In the genomic region with DNA sequence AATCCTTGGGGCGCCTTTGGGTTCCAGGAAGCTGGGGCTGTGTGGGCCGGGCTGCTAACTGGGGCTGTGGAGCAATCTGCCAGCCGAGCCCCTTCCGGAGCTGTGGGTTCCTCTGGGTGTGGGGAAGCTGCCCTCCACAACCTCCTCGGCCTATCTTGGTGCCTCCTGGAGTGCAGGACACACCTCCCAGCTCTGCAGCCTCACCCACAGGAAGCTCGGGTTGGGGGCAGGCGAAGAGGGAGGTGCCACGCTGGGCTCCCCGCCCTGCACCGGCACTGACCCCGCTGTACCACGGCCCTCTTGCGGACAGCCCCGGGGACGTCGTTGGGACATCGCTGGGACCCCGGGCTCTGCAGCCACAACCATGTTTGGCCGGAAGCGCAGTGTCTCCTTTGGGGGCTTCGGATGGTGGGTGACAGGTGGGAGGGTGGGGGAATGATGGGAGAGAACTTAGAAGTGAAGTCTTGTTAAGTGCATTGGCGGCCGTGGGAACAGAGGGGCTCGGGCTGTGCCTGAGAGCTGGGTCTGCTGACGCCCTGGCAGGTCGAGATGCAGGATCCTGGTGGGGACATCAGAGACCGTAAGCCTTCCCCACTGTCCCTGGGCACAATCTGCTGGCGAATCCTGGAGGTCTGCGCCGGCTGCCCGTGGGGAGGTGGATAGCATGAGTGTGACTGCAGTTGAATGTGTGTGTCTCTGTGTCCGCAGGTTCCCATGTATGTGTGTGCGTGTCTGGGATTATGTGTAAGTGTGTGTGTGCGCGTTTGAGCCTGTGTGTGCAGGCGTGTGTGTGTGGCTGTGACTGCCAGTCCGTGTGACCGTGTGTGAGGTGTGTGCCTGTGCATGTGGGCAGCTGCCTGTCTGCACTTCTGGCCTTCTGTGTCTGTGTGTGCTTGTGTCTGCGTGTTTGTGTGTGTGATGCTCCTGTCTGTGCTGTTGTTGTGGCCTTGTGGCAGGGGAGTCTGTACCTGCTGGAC, we compare ENCODE assay signal across 8 cellular contexts. TPM values are rescaled to one million over a fixed set of nuclear protein-coding genes. Genes with fewer than 3 reads are reported as not detected.
A peak's percentile ranks its signal among the peaks of the same experiment; 100 is the strongest.
DNase-seq lines count a peak whose midpoint lies in the region; ATAC-seq and TF ChIP-seq lines count a peak whose summit lies in the region.

A gene (plus strand): TSS at position 275 of the 977 bp plus-strand sequence. CDS start 90 bp downstream, at position 365.

- DNase-seq in HT1080 (ENCODE audit: low read depth): peak; percentile 55
- peak; percentile 31 to 38 for DNase-seq in activated CD4-positive, alpha-beta T cell treated with anti-CD3 and anti-CD28 coated beads, Interleukin-2, amount 50 U/mL, for 4 hours
- no peak for DNase-seq in epithelial cell of proximal tubule (ENCODE audit: low read depth)
- no peak for DNase-seq in sciatic nerve (ENCODE audit: low spot score)
- DNase-seq in HPDE6-E6E7 (ENCODE audit: extremely low spot score): no peak
- no peak for DNase-seq in A172 (ENCODE audit: low spot score)

- ATAC-seq in sciatic nerve (peak; percentile 69), GM18870 (IDR thresholded peaks at IDR 0.05; ENCODE audit: unreplicated experiment) (no peak), HG03571 (IDR thresholded peaks at IDR 0.05; ENCODE audit: unreplicated experiment) (no peak)

- no peak within 1 kb of the TSS for H3K4me3 ChIP-seq in epithelial cell of proximal tubule (ENCODE audit: low read depth, low read length)

- intact Hi-C loops in sciatic nerve (cut with DNase I): no loop called here

- TF ChIP-seq CTCF in epithelial cell of proximal tubule (conservative IDR thresholded peaks at IDR 0.05; ENCODE audit: low read depth, low read length): no peak

RNA-seq across cellular contexts. Expression of the gene that starts here (rescaled TPM):
- total RNA-seq in HT1080 (2014; rRNA removed; shearing (Covaris generic)): 17.5 and 20.2 TPM in 2 replicates
- polyA plus RNA-seq in HT1080 (2015; cell fraction: cytosol; rRNA removed): 12.6 and 13.8 TPM in 2 replicates
- 23.9 and 24.1 TPM in 2 replicates for polyA plus RNA-seq in HT1080 (2015; cell fraction: nucleus; rRNA removed)
- total RNA-seq in epithelial cell of proximal tubule (24.3 and 30.4 TPM in 2 replicates), sciatic nerve (8.4 TPM)
- total RNA-seq in A172 (2014; rRNA removed; shearing (Covaris generic)): 3.8 and 6.4 TPM in 2 replicates

Comparison
In these comparisons a context has a peak if more than half of its experiments do, and no peak if none do; other contexts are left out.
1. DNase-seq: peak in HT1080 (single experiment) and activated CD4-positive, alpha-beta T cell treated with anti-CD3 and anti-CD28 coated beads, Interleukin-2, amount 50 U/mL, for 4 hours (2 of 2); none in epithelial cell of proximal tubule (single experiment), sciatic nerve (single experiment), HPDE6-E6E7 (single experiment) and A172 (single experiment).